In genomic region chr15:63487076-63487757, GRCh38 we compare ENCODE assay signal across 8 cellular contexts. TPM values are rescaled to one million over a fixed set of nuclear protein-coding genes. Genes with fewer than 3 reads are reported as not detected.
DNase-seq lines count a peak whose midpoint lies in the region; ATAC-seq and TF ChIP-seq lines count a peak whose summit lies in the region.

No MANE protein-coding gene starts in this region.

- H3K9me3 ChIP-seq in colonic mucosa: no peaks in the 10 kb centered on the region

- DNase-seq in GM12864 (ENCODE audit: low read depth) (no peak), NCI-H524 (lab: John Stamatoyannopoulos, UW) (peak; percentile 77), colonic mucosa (peak; percentile 98), lower leg skin (ENCODE audit: low spot score in 2 of 2) (peak; percentile 90 to 98), DMS79 treated with DMSO at 0.1 percent for 48 hours (lab: John Stamatoyannopoulos, UW) (no peak)
- peak; percentile 89 for DNase-seq in activated CD4-positive, alpha-beta T cell treated with anti-CD3 and anti-CD28 coated beads, Interleukin-2, amount 50 U/mL, for 1 hour
- DNase-seq in stimulated activated CD8-positive, alpha-beta memory T cell treated with anti-CD3 and anti-CD28 coated beads, Interleukin-12 subunit alpha, Interleukin-12 subunit beta, amount 100 ng/mL, for 1 hour (ENCODE audit: low read depth): peak; percentile 85

- H3K4me3 ChIP-seq in GM12864 (ENCODE audit: low read depth, low read length): peak overlapping the region; percentile 6; the same call in 1 of the 2 replicates
- no peak overlapping the region for H3K4me3 ChIP-seq in colonic mucosa
- H3K4me3 ChIP-seq in lower leg skin (ENCODE audit: low read depth, poor library complexity, severe bottlenecking): no peak overlapping the region

- TF ChIP-seq CTCF in GM12864 (IDR thresholded peaks at IDR 0.05; ENCODE audit: low read depth, low read length, missing control alignments): peak; percentile 95
- peak; percentile 96 for TF ChIP-seq CTCF in colonic mucosa (IDR thresholded peaks at IDR 0.05)
- peak in 1 of 3 donors; percentile 79 for TF ChIP-seq CTCF in lower leg skin (IDR thresholded peaks at IDR 0.05)

- no peaks in the 10 kb centered on the region for H3K4me1 ChIP-seq in colonic mucosa

- no peaks in the 10 kb centered on the region for H3K36me3 ChIP-seq in colonic mucosa

- intact Hi-C loops in colonic mucosa (cut with DNase I) (no loop called here), lower leg skin (cut with DNase I; ENCODE audit: low total_unique reads) (no loop called here)

- H3K27ac ChIP-seq in colonic mucosa: no peak overlapping the region

- TF ChIP-seq POLR2A in lower leg skin (IDR thresholded peaks at IDR 0.05): no peak

- peak; percentile 32 for ATAC-seq in HG02610 (IDR thresholded peaks at IDR 0.05; ENCODE audit: unreplicated experiment)

- WGBS in lower leg skin, 2 donors: 16 to 20% methylated on average over 16 of the region's 16 CpGs

- no peak overlapping the region for H3K9ac ChIP-seq in colonic mucosa (ENCODE audit: low read depth in 2 of 2, low read length in 2 of 2)

- no peaks in the 10 kb centered on the region for H3K27me3 ChIP-seq in colonic mucosa

RNA-seq across cellular contexts. Expression of gene USP3, which starts 17.2 kb away (rescaled TPM):
- total RNA-seq in colonic mucosa (10 to 100 TPM; 57.6 to 74.2 TPM), lower leg skin (10 to 100 TPM; 43.9 to 66.5 (median 55.0) TPM)

Comparison
In these comparisons a context has a peak if more than half of its experiments do, and no peak if none do; other contexts are left out.
1. DNase-seq: peak in NCI-H524 (2 of 2), activated CD4-positive, alpha-beta T cell treated with anti-CD3 and anti-CD28 coated beads, Interleukin-2, amount 50 U/mL, for 1 hour (single experiment), colonic mucosa (single experiment), lower leg skin (2 of 2) and stimulated activated CD8-positive, alpha-beta memory T cell treated with anti-CD3 and anti-CD28 coated beads, Interleukin-12 subunit alpha, Interleukin-12 subunit beta, amount 100 ng/mL, for 1 hour (single experiment); none in GM12864 (single experiment) and DMS79 treated with DMSO at 0.1 percent for 48 hours (single experiment).